In the genomic region with DNA sequence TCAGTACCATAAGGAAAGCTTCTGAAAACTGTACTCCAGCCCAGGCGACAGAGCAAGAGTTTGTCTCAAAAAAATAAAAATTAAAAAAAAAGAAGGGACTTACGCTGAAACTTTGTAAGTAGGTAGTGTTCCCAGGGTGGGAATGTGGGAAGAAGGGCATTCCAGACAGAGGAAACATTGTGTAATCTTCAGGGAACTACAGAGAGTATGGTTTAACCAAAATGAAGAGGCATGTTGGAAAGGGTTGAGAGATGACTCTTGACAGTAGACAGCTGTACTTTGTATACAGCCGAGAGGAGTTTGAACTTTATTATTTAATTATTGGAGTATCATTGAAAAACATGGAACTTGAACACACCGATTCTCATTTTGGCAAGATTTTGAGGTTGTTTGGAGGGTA, we compare ENCODE assay signal across 27 cellular contexts.
"Had no signal": no experiment of that assay in that cellular context is flagged by ENCODE, and none has a peak within 500 bp of the region (broad histone marks: within the 10 kb centered on the region; RNA-seq: fewer than 3 reads in every experiment).

No MANE protein-coding gene starts in this region.

- DNase-seq: activated CD4-positive, alpha-beta T cell treated with anti-CD3 and anti-CD28 coated beads for 1 hour; activated CD4-positive, alpha-beta T cell treated with anti-CD3 and anti-CD28 coated beads, Interleukin-2, amount 50 U/mL, for 4 hours; activated effector memory CD4-positive, alpha-beta T cell treated with anti-CD3 and anti-CD28 coated beads, Interleukin-2, amount 50 U/mL, for 16 hours; activated naive CD4-positive, alpha-beta T cell treated with anti-CD3 and anti-CD28 coated beads, Interleukin-2, amount 50 U/mL, for 16 hours; activated T-cell treated with anti-CD3 and anti-CD28 coated beads, Interleukin-2, amount 50 U/mL, for 72 hours; effector CD8-positive, alpha-beta T cell; hypothalamus; islet precursor cell; left colon; midbrain; small intestine; stimulated activated CD4-positive, alpha-beta T cell treated with anti-CD3 and anti-CD28 coated beads, Interleukin-15, amount 100 ng/mL, for 24 hours; stimulated activated CD4-positive, alpha-beta T cell treated with anti-CD3 and anti-CD28 coated beads, Interleukin-4, amount 100 ng/mL, for 1 hour; stomach; SW 1271; testis; WERI-Rb-1 had no signal

- ATAC-seq: activated T-cell treated with anti-CD3 and anti-CD28 coated beads, Interleukin-2, amount 50 U/mL, for 72 hours; esophagus mucosa; left colon; stimulated activated effector memory CD8-positive, alpha-beta T cell treated with anti-CD3 and anti-CD28 coated beads, Interleukin-12 subunit alpha, Interleukin-12 subunit beta, amount 100 ng/mL, for 72 hours had no signal

- H3K4me1 ChIP-seq: ascending aorta, breast epithelium, neural progenitor cell, prostate gland, testis had no signal

- H3K4me1 Mint-ChIP-seq: neural progenitor cell had no signal

- FAIRE-seq: frontal cortex, small intestine had no signal

- H3K9me3 ChIP-seq: ascending aorta, breast epithelium, prostate gland, right atrium auricular region, stomach, testis had no signal

- H2AFZ ChIP-seq: neural progenitor cell had no signal

- H3K4me2 ChIP-seq: neural progenitor cell had no signal

- H3K9me3 Mint-ChIP-seq: activated T-cell treated with anti-CD3 and anti-CD28 coated beads, Interleukin-2, amount 50 U/mL, for 72 hours; dendritic cell treated with granulocyte-macrophage colony-stimulating factor and Interleukin-4, amounts not matched to agents 40 ng/mL and 50 ng/mL, for 4 days; neural progenitor cell; stimulated activated effector memory CD8-positive, alpha-beta T cell treated with anti-CD3 and anti-CD28 coated beads, Interleukin-12 subunit alpha, Interleukin-12 subunit beta, amount 100 ng/mL, for 72 hours had no signal

- H3K27ac Mint-ChIP-seq: dendritic cell treated with granulocyte-macrophage colony-stimulating factor and Interleukin-4, amounts not matched to agents 40 ng/mL and 50 ng/mL, for 4 days; neural progenitor cell; stimulated activated effector memory CD8-positive, alpha-beta T cell treated with anti-CD3 and anti-CD28 coated beads, Interleukin-12 subunit alpha, Interleukin-12 subunit beta, amount 100 ng/mL, for 72 hours; type B pancreatic cell had no signal

- H3K9ac ChIP-seq: neural progenitor cell had no signal

- H3K27ac ChIP-seq: ascending aorta, breast epithelium, neural progenitor cell, prostate gland, right atrium auricular region, stomach, testis, WERI-Rb-1 had no signal

- H3K27me3 ChIP-seq: ascending aorta, breast epithelium, neural progenitor cell, right atrium auricular region, stomach, testis had no signal

- H3K27me3 Mint-ChIP-seq: dendritic cell treated with granulocyte-macrophage colony-stimulating factor and Interleukin-4, amounts not matched to agents 40 ng/mL and 50 ng/mL, for 4 days; type B pancreatic cell had no signal

- H3K4me3 ChIP-seq: ascending aorta, breast epithelium, neural progenitor cell, prostate gland, right atrium auricular region, stomach, testis had no signal

- H3K36me3 ChIP-seq: breast epithelium, neural progenitor cell, prostate gland, WERI-Rb-1 had no signal

- H3K4me3 Mint-ChIP-seq: activated T-cell treated with anti-CD3 and anti-CD28 coated beads, Interleukin-2, amount 50 U/mL, for 72 hours; dendritic cell treated with granulocyte-macrophage colony-stimulating factor and Interleukin-4, amounts not matched to agents 40 ng/mL and 50 ng/mL, for 4 days; neural progenitor cell; stimulated activated effector memory CD8-positive, alpha-beta T cell treated with anti-CD3 and anti-CD28 coated beads, Interleukin-12 subunit alpha, Interleukin-12 subunit beta, amount 100 ng/mL, for 72 hours; type B pancreatic cell had no signal
